Comparison of ENCODE assay signal across 16 cellular contexts in genomic region chr10:130560079-130560478, GRCh38.
DNase-seq lines count a peak whose midpoint lies in the region; ATAC-seq and TF ChIP-seq lines count a peak whose summit lies in the region.
"Had no signal": no experiment of that assay in that cellular context is flagged by ENCODE, and none has a peak within 500 bp of the region (broad histone marks: within the 10 kb centered on the region; RNA-seq: fewer than 3 reads in every experiment).

No MANE protein-coding gene starts in this region.

- H2AK5ac ChIP-seq in trophoblast cell (ENCODE audit: low read length): no peak overlapping the region

- no peak overlapping the region for H2BK5ac ChIP-seq in trophoblast cell (ENCODE audit: low read depth, low read length, poor library complexity)

- H3K4me1 ChIP-seq in endodermal cell (ENCODE audit: control insufficient read depth, insufficient read depth, low read length): no peaks in the 10 kb centered on the region
- peaks cover 10 to 12% of the 10 kb centered on the region in 2 experiments for H3K4me1 ChIP-seq in trophoblast cell (ENCODE audit: control insufficient read depth in 1 of 2, insufficient read depth in 2 of 2, low read length in 2 of 2)

- H2BK120ac ChIP-seq in trophoblast cell (ENCODE audit: insufficient read depth, low read length, poor library complexity): no peak overlapping the region

- H4K91ac ChIP-seq in trophoblast cell (ENCODE audit: low read depth, low read length): no peak overlapping the region

- 87 to 88% methylated on average over 7 to 11 of the region's 11 CpGs for WGBS in endodermal cell (ENCODE audit: insufficient coverage in 1 of 2, insufficient read length in 1 of 2), 2 experiments
- whole genome bisulfite sequencing in trophoblast cell (ENCODE audit: extremely low coverage, insufficient coverage, insufficient read length): no CpG with 5 or more reads among the region's 11 CpGs

- H3K9me3 Mint-ChIP-seq in endodermal cell: no peaks in the 10 kb centered on the region

- no peak overlapping the region for H3K14ac ChIP-seq in trophoblast cell (ENCODE audit: low read length)

- H3K4me1 Mint-ChIP-seq in endodermal cell: no peaks in the 10 kb centered on the region
- H3K4me1 Mint-ChIP-seq: B cell; CD8-positive, alpha-beta memory T cell had no signal

- no peak overlapping the region for H3K9ac ChIP-seq in endodermal cell (ENCODE audit: extremely low read depth, low read length, poor library complexity, severe bottlenecking)
- H3K9ac ChIP-seq in trophoblast cell (ENCODE audit: low read length): no peak overlapping the region
- H3K9ac ChIP-seq: GM23248 had no signal

- H3K79me2 ChIP-seq in trophoblast cell (ENCODE audit: control insufficient read depth, insufficient read depth, low read length, poor library complexity): no peaks in the 10 kb centered on the region

- H3K27me3 ChIP-seq in endodermal cell (ENCODE audit: control insufficient read depth, insufficient read depth, low read length, poor library complexity, severe bottlenecking) (no peaks in the 10 kb centered on the region), trophoblast cell (ENCODE audit: insufficient read depth, low read length) (no peaks in the 10 kb centered on the region)

- H3K27ac ChIP-seq in endodermal cell (ENCODE audit: low read depth, low read length) (no peak overlapping the region), trophoblast cell (ENCODE audit: low read depth, low read length) (no peak overlapping the region)
- H3K27ac ChIP-seq: GM23248 had no signal

- H2BK12ac ChIP-seq in trophoblast cell (ENCODE audit: low read length): no peak overlapping the region

- no peaks in the 10 kb centered on the region for H3K36me3 Mint-ChIP-seq in endodermal cell (ENCODE audit: low read depth)
- H3K36me3 Mint-ChIP-seq: CD4-positive, CD25-positive, alpha-beta regulatory T cell; CD8-positive, alpha-beta memory T cell had no signal

- H4K8ac ChIP-seq in trophoblast cell (ENCODE audit: low read depth, low read length): no peak overlapping the region

- peak; percentile 8 for DNase-seq in ELF-1 (ENCODE audit: low read depth, low spot score)
- DNase-seq in NB4 (ENCODE audit: low read depth): peak; percentile 43
- no peak for DNase-seq in endodermal cell
- no peak for DNase-seq in trophoblast cell
- no peak for DNase-seq in stimulated activated CD4-positive, alpha-beta T cell treated with anti-CD3 and anti-CD28 coated beads, Interleukin-2, amount 100 ng/mL, for 48 hours
- DNase-seq: C1 segment of cervical spinal cord; CD4-positive, CD25-positive, alpha-beta regulatory T cell; CD8-positive, alpha-beta memory T cell; COR-L47; DMS 273 treated with DMSO at 0.1 percent for 48 hours; DMS53; DND-41; EL; GM23248 had no signal

- no peak overlapping the region for H3K4me2 ChIP-seq in trophoblast cell (ENCODE audit: low read length)

- H3K18ac ChIP-seq in trophoblast cell (ENCODE audit: low read length): no peak overlapping the region

- H3K4me3 Mint-ChIP-seq in endodermal cell: no peak overlapping the region
- H3K4me3 Mint-ChIP-seq: B cell; CD4-positive, CD25-positive, alpha-beta regulatory T cell; CD8-positive, alpha-beta memory T cell had no signal

- no peak overlapping the region for H3K27ac Mint-ChIP-seq in endodermal cell
- H3K27ac Mint-ChIP-seq: B cell; CD4-positive, CD25-positive, alpha-beta regulatory T cell; CD8-positive, alpha-beta memory T cell had no signal

- H2AFZ ChIP-seq in trophoblast cell (ENCODE audit: insufficient read depth, low read length, poor library complexity): no peak overlapping the region
- H2AFZ ChIP-seq: GM23248 had no signal

- no peak for TF ChIP-seq POLR2A in NB4 (IDR thresholded peaks at IDR 0.05; ENCODE audit: extremely low read depth, insufficient read length)

- peaks cover 9% of the 10 kb centered on the region for H3K27me3 Mint-ChIP-seq in endodermal cell (ENCODE audit: insufficient read depth)
- H3K27me3 Mint-ChIP-seq: B cell; CD4-positive, CD25-positive, alpha-beta regulatory T cell had no signal

- ATAC-seq in GM18502 (IDR thresholded peaks at IDR 0.05; ENCODE audit: poor library complexity, unreplicated experiment): no peak

- H3K9me3 ChIP-seq in endodermal cell (ENCODE audit: control insufficient read depth, low read length) (no peaks in the 10 kb centered on the region), trophoblast cell (ENCODE audit: insufficient read depth, low read depth, low read length) (no peaks in the 10 kb centered on the region)

- peaks cover 2% of the 10 kb centered on the region for H3K79me1 ChIP-seq in trophoblast cell (ENCODE audit: low read length)

- H3K4me3 ChIP-seq in NB4 (ENCODE audit: low read depth, low read length) (no peak overlapping the region), endodermal cell (ENCODE audit: low read length) (no peak overlapping the region), trophoblast cell (ENCODE audit: low read depth, low read length) (no peak overlapping the region)
- H3K4me3 ChIP-seq: GM23248 had no signal

- no peak overlapping the region for H4K12ac ChIP-seq in trophoblast cell (ENCODE audit: low read depth, low read length)

- TF ChIP-seq CTCF in NB4 (IDR thresholded peaks at IDR 0.05; ENCODE audit: low read depth, low read length) (no peak), endodermal cell (conservative IDR thresholded peaks at IDR 0.05) (peak; percentile 39)

- H3K4ac ChIP-seq in trophoblast cell (ENCODE audit: low read depth, low read length): no peak overlapping the region

- H3K23ac ChIP-seq in trophoblast cell (ENCODE audit: low read length): no peak overlapping the region

- H3K36me3 ChIP-seq in endodermal cell (ENCODE audit: control insufficient read depth, insufficient read depth, low read length) (no peaks in the 10 kb centered on the region), trophoblast cell (ENCODE audit: control insufficient read depth in 1 of 2, insufficient read depth in 2 of 2, low read length in 2 of 2) (no peaks in the 10 kb centered on the region)

Comparison
In these comparisons a context has a peak if more than half of its experiments do, and no peak if none do; other contexts are left out.
1. DNase-seq: peak in ELF-1 (single experiment) and NB4 (single experiment); none in endodermal cell (single experiment), trophoblast cell (0 of 2) and stimulated activated CD4-positive, alpha-beta T cell treated with anti-CD3 and anti-CD28 coated beads, Interleukin-2, amount 100 ng/mL, for 48 hours (0 of 2).